ENCODE assay signal across 8 cellular contexts in the genomic region with DNA sequence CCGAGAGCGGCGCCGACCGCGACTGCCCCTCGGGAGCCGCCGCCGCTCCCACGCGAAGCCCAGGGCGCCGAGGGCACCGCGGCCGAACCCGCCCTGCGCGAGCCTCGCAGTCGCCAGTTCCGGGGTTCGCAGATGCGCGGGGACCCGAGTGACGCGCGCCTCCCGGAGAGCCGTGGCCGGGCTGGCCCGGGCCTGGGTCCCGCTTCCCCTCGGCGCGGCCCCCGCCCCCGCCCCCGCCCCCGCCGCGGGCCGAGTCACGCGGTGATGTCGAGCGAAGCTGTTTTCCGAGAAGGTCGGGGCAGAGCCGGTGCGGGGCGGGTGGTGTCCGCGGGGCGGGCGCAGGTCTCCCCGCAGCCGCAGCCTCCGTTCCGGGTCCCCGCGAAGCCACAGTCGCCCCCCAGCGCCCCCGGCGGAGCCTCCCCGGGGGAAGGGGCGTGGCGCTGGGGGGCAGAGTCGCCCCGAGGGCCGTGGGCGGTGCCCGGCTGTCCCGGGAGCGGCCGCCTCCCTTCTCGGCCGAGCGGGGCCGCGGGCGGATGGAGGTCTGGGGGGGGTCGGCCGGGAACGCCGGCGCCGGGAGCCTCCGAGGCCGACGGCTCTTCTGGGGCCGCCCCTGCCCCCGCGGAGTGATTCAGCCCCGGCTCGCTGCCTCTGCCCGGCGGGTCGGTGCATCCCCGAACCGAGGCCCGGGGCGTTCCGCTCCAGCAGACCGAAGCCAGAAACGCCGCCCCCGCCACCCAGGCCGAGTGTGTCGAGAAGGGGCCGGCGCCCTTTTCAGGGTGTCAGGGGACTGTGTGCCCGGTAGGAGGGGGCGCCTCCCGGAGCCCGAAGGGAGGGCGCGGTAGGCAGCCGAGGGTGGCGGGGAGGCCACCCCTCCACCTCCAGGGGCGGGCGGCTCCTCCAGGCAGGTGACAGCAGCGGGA. TPM values are rescaled to one million over a fixed set of nuclear protein-coding genes. Genes with fewer than 3 reads are reported as not detected.
DNase-seq lines count a peak whose midpoint lies in the region; ATAC-seq and TF ChIP-seq lines count a peak whose summit lies in the region.

No MANE protein-coding gene starts in this region.

- H3K9me3 ChIP-seq in right lobe of liver = no peaks in the 10 kb centered on the region

- peak in 3 of 4 donors; percentile 6 to 35 (median 10) for ATAC-seq in right lobe of liver

- TF ChIP-seq CTCF in cardiac fibroblast (IDR thresholded peaks at IDR 0.05; ENCODE audit: low read depth, low read length) (no peak), right lobe of liver (IDR thresholded peaks at IDR 0.05) (no peak)

- DNase-seq in GM19238 (ENCODE audit: insufficient read length, low spot score) = peak; percentile 61
- peak in 3 of 5 experiments; percentile 21 to 47 (median 29) for DNase-seq in T-helper 2 cell
- DNase-seq in cardiac fibroblast (ENCODE audit: low read depth in 2 of 2) = peak in 1 of 2 donors; percentile 52
- peak in 1 of 3 donors; percentile 55 for DNase-seq in right lobe of liver
- peak; percentile 20 for DNase-seq in stimulated activated CD8-positive, alpha-beta memory T cell treated with anti-CD3 and anti-CD28 coated beads, Interleukin-7, amount 100 ng/mL, for 24 hours (ENCODE audit: low read depth)
- DNase-seq in cerebellar nuclear complex (lab: John Stamatoyannopoulos, UW) = no peak
- no peak for DNase-seq in SK-N-DZ (ENCODE audit: low spot score)
- no peak for DNase-seq in 8988T

- no peaks in the 10 kb centered on the region for H3K4me1 ChIP-seq in right lobe of liver

- peak; percentile 10 for TF ChIP-seq POLR2A in right lobe of liver (IDR thresholded peaks at IDR 0.05)

- peaks cover 0 to 6% of the 10 kb centered on the region in 2 donors for H3K27me3 ChIP-seq in right lobe of liver

- H3K36me3 ChIP-seq in right lobe of liver = no peaks in the 10 kb centered on the region

- intact Hi-C loops in right lobe of liver (cut with DNase I) = no loop called here

- WGBS in right lobe of liver (ENCODE audit: insufficient coverage, low coverage, low lambda C conversion rate, missing lambda C conversion rate) = 5% methylated on average over 27 of the region's 126 CpGs

- peak overlapping the region; percentile 56 to 80 (median 72) for H3K27ac ChIP-seq in right lobe of liver

- peak overlapping the region; percentile 62 to 64 for H3K4me3 ChIP-seq in cardiac fibroblast (replicated peaks in 1 of 2; ENCODE audit: low read depth in 2 of 2, low read length in 2 of 2)
- H3K4me3 ChIP-seq in right lobe of liver = peak overlapping the region; percentile 44 to 67 (median 44)

RNA-seq across cellular contexts. Expression of gene METRNL, which starts 1.5 kb away (rescaled TPM):
- total RNA-seq in right lobe of liver = 10 to 100 TPM in 1 of 6 experiments, 1 to 10 TPM in 5; 2.3 to 18.6 (median 5.9) TPM
- 6.8 and 13.6 TPM in 2 replicates for polyA plus RNA-seq in SK-N-DZ (2014; cell fraction: cytosol; rRNA removed)
- 4.5 and 6.9 TPM in 2 replicates for polyA plus RNA-seq in SK-N-DZ (2014; cell fraction: nucleus; rRNA removed)

Comparison
In these comparisons a context has a peak if more than half of its experiments do, and no peak if none do; other contexts are left out.
1. DNase-seq: peak in GM19238 (single experiment), T-helper 2 cell (3 of 5) and stimulated activated CD8-positive, alpha-beta memory T cell treated with anti-CD3 and anti-CD28 coated beads, Interleukin-7, amount 100 ng/mL, for 24 hours (single experiment); none in cerebellar nuclear complex (0 of 2), SK-N-DZ (single experiment) and 8988T (single experiment).